Comparison of ENCODE assay signal across 1 cellular context in genomic region chr1:184986250-184986649, GRCh38.
TF ChIP-seq lines count a peak whose summit lies in the region.

No MANE protein-coding gene starts in this region.

TF ChIP-seq in SK-N-SH treated with all-trans-retinoic acid at 6 μM for 48 hours, 23 proteins besides CTCF, POLR2A, EP300 and RAD21 (continued from another document):
- TF ChIP-seq POU6F1 (CRISPR knock-in tag; IDR thresholded peaks at IDR 0.05; ENCODE audit: borderline replicate concordance, low read depth) (no peak), GLIS3 (CRISPR knock-in tag; IDR thresholded peaks at IDR 0.05) (no peak), BACH2 (CRISPR knock-in tag; IDR thresholded peaks at IDR 0.05; ENCODE audit: borderline replicate concordance) (no peak), TCF4 (CRISPR knock-in tag; IDR thresholded peaks at IDR 0.05; ENCODE audit: borderline replicate concordance) (no peak), ZFP3 (CRISPR knock-in tag; IDR thresholded peaks at IDR 0.05) (no peak), CSDC2 (CRISPR knock-in tag; IDR thresholded peaks at IDR 0.05) (no peak), ZNF8 (CRISPR knock-in tag; IDR thresholded peaks at IDR 0.05) (no peak), SNAI2 (CRISPR knock-in tag; IDR thresholded peaks at IDR 0.05) (no peak), TOX (CRISPR knock-in tag; IDR thresholded peaks at IDR 0.05; ENCODE audit: borderline replicate concordance) (no peak), ZFP30 (CRISPR knock-in tag; IDR thresholded peaks at IDR 0.05) (no peak), ZNF70 (CRISPR knock-in tag; IDR thresholded peaks at IDR 0.05) (no peak), OSR1 (CRISPR knock-in tag; IDR thresholded peaks at IDR 0.05) (no peak), PATZ1 (CRISPR knock-in tag; IDR thresholded peaks at IDR 0.05; ENCODE audit: borderline replicate concordance) (no peak), ARNTL (CRISPR knock-in tag; IDR thresholded peaks at IDR 0.05; ENCODE audit: borderline replicate concordance, low read depth) (no peak)
